Comparison of ENCODE assay signal across 8 cellular contexts in genomic region chr4:53377319-53378170, GRCh38. TPM values are rescaled to one million over a fixed set of nuclear protein-coding genes. Genes with fewer than 3 reads are reported as not detected.
DNase-seq lines count a peak whose midpoint lies in the region; ATAC-seq, FAIRE-seq and TF ChIP-seq lines count a peak whose summit lies in the region.

TSS of gene FIP1L1 (plus strand) at chr4:53377641. CDS start at chr4:53377839, 198 bp downstream.

- H3K4me1 ChIP-seq in right atrium auricular region (peaks cover 0 to 14% of the 10 kb centered on the region in 2 donors), psoas muscle (peaks cover 9% of the 10 kb centered on the region)

- peaks cover 4% of the 10 kb centered on the region for H3K36me3 ChIP-seq in right atrium auricular region
- peaks cover 0 to 8% of the 10 kb centered on the region in 2 donors for H3K36me3 ChIP-seq in psoas muscle (ENCODE audit: insufficient read depth in 1 of 2, low read depth in 1 of 2)

- TF ChIP-seq CTCF in right atrium auricular region (IDR thresholded peaks at IDR 0.05) = no peak
- no peak for TF ChIP-seq CTCF in psoas muscle (IDR thresholded peaks at IDR 0.05)

- DNase-seq in NCI-H1694 (lab: John Stamatoyannopoulos, UW) = peak; percentile 76
- DNase-seq in T-helper 2 cell = peak; percentile 92 to 96 (median 94)
- peak; percentile 21 to 95 (median 84) for DNase-seq in anterior cingulate cortex (lab: John Stamatoyannopoulos, UW)
- peak; percentile 92 for DNase-seq in right atrium auricular region (ENCODE audit: low spot score)
- peak; percentile 93 to 97 for DNase-seq in psoas muscle
- peak; percentile 99 for DNase-seq in urothelium cell line (ENCODE audit: low spot score)

- peak; percentile 94 for TF ChIP-seq POLR2A in GM15510 (IDR thresholded peaks at IDR 0.05; ENCODE audit: borderline replicate concordance, extremely low read depth, insufficient read length)

- peak within 1 kb of the TSS; percentile 76 to 78 for H3K4me3 ChIP-seq in right atrium auricular region
- H3K4me3 ChIP-seq in psoas muscle = peak within 1 kb of the TSS; percentile 90

- 0 to 1% (median 0%) methylated on average over 70 to 85 of the region's 85 CpGs for WGBS in psoas muscle, 3 donors

- H3K27me3 ChIP-seq in right atrium auricular region (no peaks in the 10 kb centered on the region), psoas muscle (ENCODE audit: insufficient read depth in 3 of 3, low read length in 2 of 3) (no peaks in the 10 kb centered on the region)

- H3K27ac ChIP-seq in right atrium auricular region = peak within 1 kb of the TSS; percentile 88 to 93
- peak within 1 kb of the TSS; percentile 83 for H3K27ac ChIP-seq in psoas muscle

- peak; percentile 87 for FAIRE-seq in urothelium cell line (lab: Jason Lieb, UNC)

- H3K9me3 ChIP-seq in right atrium auricular region = no peaks in the 10 kb centered on the region
- H3K9me3 ChIP-seq in psoas muscle = no peaks in the 10 kb centered on the region

- ATAC-seq in HG02884 (IDR thresholded peaks at IDR 0.05; ENCODE audit: unreplicated experiment) = peak; percentile 88
- ATAC-seq in psoas muscle = peak; percentile 99 to 100 (median 100)

- intact Hi-C loops in psoas muscle (cut with DNase I) = loop anchor here in 1 of 2 donors (10.0 kb wide), 2 partner anchors 183 to 363 kb away; no protein-coding TSS in a partner anchor

RNA-seq across cellular contexts. Expression of gene FIP1L1, which starts in this region (rescaled TPM):
- total RNA-seq in right atrium auricular region (10 to 100 TPM; 32.7 to 32.8 TPM), psoas muscle (10 to 100 TPM; 27.0 to 30.3 (median 27.6) TPM)
- 10 to 100 TPM; 23.5 to 49.6 (median 35.9) TPM for polyA plus RNA-seq in psoas muscle

Comparison
In these comparisons a context has a peak if more than half of its experiments do, and no peak if none do; other contexts are left out.
1. Peak in every context shown above with its lines: DNase-seq, ATAC-seq, H3K4me3 ChIP-seq and H3K27ac ChIP-seq.